Comparison of ENCODE assay signal across 26 cellular contexts in genomic region chr3:156443079-156443478, GRCh38.
A peak's percentile ranks its signal among the peaks of the same experiment; 100 is the strongest.
DNase-seq lines count a peak whose midpoint lies in the region; ATAC-seq, FAIRE-seq and TF ChIP-seq lines count a peak whose summit lies in the region.
"Had no signal": no experiment of that assay in that cellular context is flagged by ENCODE, and none has a peak within 500 bp of the region (broad histone marks: within the 10 kb centered on the region; RNA-seq: fewer than 3 reads in every experiment).

No MANE protein-coding gene starts in this region.

- intact Hi-C loops in right lobe of liver (cut with DNase I), result no loop called here
- intact Hi-C loops in HepG2 (cut with micrococcal nuclease; ENCODE audit: unreplicated experiment), result no loop called here
- intact Hi-C loops in esophagus muscularis mucosa (cut with DNase I), result no loop called here

- TF ChIP-seq CTCF in right lobe of liver (IDR thresholded peaks at IDR 0.05) (no peak), HepG2 (CRISPR knock-in tag; IDR thresholded peaks at IDR 0.05) (no peak), esophagus muscularis mucosa (IDR thresholded peaks at IDR 0.05) (no peak), nephron progenitor cell (IDR thresholded peaks at IDR 0.05) (no peak), MM.1S (IDR thresholded peaks at IDR 0.05; ENCODE audit: low read length) (no peak)

- BruUV-seq in HepG2 (replicated peaks; lab: Mats Ljungman, UMichigan), result no TSS peak

- H3K79me2 ChIP-seq in HepG2 (ENCODE audit: insufficient read depth, low read length) (no peaks in the 10 kb centered on the region), MM.1S (ENCODE audit: low read length) (no peaks in the 10 kb centered on the region)

- DNase-seq in right lobe of liver (no peak), HepG2 (ENCODE audit: low spot score) (no peak), esophagus muscularis mucosa (ENCODE audit: extremely low spot score) (no peak), nephron progenitor cell (no peak), NCI-H2196 treated with DMSO at 0.1 percent for 48 hours (lab: John Stamatoyannopoulos, UW; ENCODE audit: unreplicated experiment) (no peak), HAP-1 (ENCODE audit: low spot score in 2 of 2) (no peak), NCI-H345 (lab: John Stamatoyannopoulos, UW) (no peak), MM.1S (no peak)
- DNase-seq: AML-193; Caco-2; CD4-positive, alpha-beta memory T cell; GF-D8; Karpas-422; MV-4-11; NCI-H1105; NCI-H1436 treated with DMSO at 0.1 percent for 48 hours; NCI-H2029; NCI-H2227 treated with DMSO at 0.1 percent for 48 hours; NCI-H510A; NCI-H69; SHP77 had no signal

- no peak for FAIRE-seq in HepG2 (lab: Jason Lieb, UNC)
- FAIRE-seq: A549, GM12891 had no signal

- H3K4me2 ChIP-seq in HepG2 (ENCODE audit: low read depth, low read length) (no peak overlapping the region), MM.1S (ENCODE audit: low read depth, low read length) (no peak overlapping the region)
- H3K4me2 ChIP-seq: A549; BLaER1 treated with 17β-estradiol and CSF1 and Interleukin-3, amounts not matched to agents 10 nM and 100 nM had no signal

- no peak for TF ChIP-seq EP300 in HepG2 (IDR thresholded peaks at IDR 0.05; ENCODE audit: low read depth in 2 of 2, low read length in 2 of 2)
- no peak for TF ChIP-seq EP300 in HepG2 (CRISPR knock-in tag; IDR thresholded peaks at IDR 0.05; ENCODE audit: borderline replicate concordance)
- no peak for TF ChIP-seq EP300 in esophagus muscularis mucosa (IDR thresholded peaks at IDR 0.05)

- H3K9me3 ChIP-seq in right lobe of liver (no peaks in the 10 kb centered on the region), HepG2 (ENCODE audit: low read length) (no peaks in the 10 kb centered on the region), esophagus muscularis mucosa (no peaks in the 10 kb centered on the region), HAP-1 (no peaks in the 10 kb centered on the region), MM.1S (replicated peaks; ENCODE audit: insufficient read depth, low read length) (no peaks in the 10 kb centered on the region)
- H3K9me3 ChIP-seq: A549; BLaER1 treated with 17β-estradiol and CSF1 and Interleukin-3, amounts not matched to agents 10 nM and 100 nM; Caco-2 had no signal

- peak overlapping the region; percentile 68 for H3K27ac Mint-ChIP-seq in nephron progenitor cell

- H3K4me3 Mint-ChIP-seq in nephron progenitor cell, result no peak overlapping the region
- H3K4me3 Mint-ChIP-seq: CD4-positive, alpha-beta memory T cell had no signal

- in situ Hi-C loops in HepG2 (cut with HindIII; ENCODE audit: extremely low pct_ligation_motif_present, low pct_unique_long_range_greater_than_20kb) (no loop called here), HAP-1 (cut with MboI; ENCODE audit: low sequenced_read_pairs) (no loop called here)

- CTCF ChIA-PET in HepG2 (lab: Yijun Ruan, JAX; ENCODE audit: low intra/inter-chr PET ratio, low total read pairs), result no interaction called here

- H3F3A ChIP-seq in MM.1S (ENCODE audit: insufficient read depth, low read length), result 0 out of 2 replicates have a peak, but pooled peaks cover 6% of the 10 kb centered on the region

- H4K20me1 ChIP-seq in HepG2 (ENCODE audit: insufficient read depth, low read length) (no peaks in the 10 kb centered on the region), MM.1S (ENCODE audit: insufficient read depth, low read length) (no peaks in the 10 kb centered on the region)
- H4K20me1 ChIP-seq: BLaER1 treated with 17β-estradiol and CSF1 and Interleukin-3, amounts not matched to agents 10 nM and 100 nM had no signal

- no peak overlapping the region for H3K4me3 ChIP-seq in right lobe of liver
- H3K4me3 ChIP-seq in HepG2 (replicated peaks in 1 of 3; ENCODE audit: insufficient read depth in 1 of 3, low read depth in 2 of 3, low read length in 3 of 3), result no peak overlapping the region
- no peak overlapping the region for H3K4me3 ChIP-seq in esophagus muscularis mucosa
- H3K4me3 ChIP-seq in HAP-1, result no peak overlapping the region
- H3K4me3 ChIP-seq in MM.1S (ENCODE audit: low read length), result no peak overlapping the region
- H3K4me3 ChIP-seq: A549; BLaER1 treated with 17β-estradiol and CSF1 and Interleukin-3, amounts not matched to agents 10 nM and 100 nM had no signal

- H3K9ac ChIP-seq in HepG2 (ENCODE audit: insufficient read depth, low read depth, low read length) (no peak overlapping the region), MM.1S (ENCODE audit: low read length) (no peak overlapping the region)
- H3K9ac ChIP-seq: BLaER1 treated with 17β-estradiol and CSF1 and Interleukin-3, amounts not matched to agents 10 nM and 100 nM had no signal

- H3K9me2 ChIP-seq in MM.1S (replicated peaks; ENCODE audit: insufficient read depth, low read length), result no peaks in the 10 kb centered on the region

- H3K4me1 ChIP-seq in right lobe of liver (no peaks in the 10 kb centered on the region), HepG2 (ENCODE audit: insufficient read depth, low read length) (no peaks in the 10 kb centered on the region), esophagus muscularis mucosa (peaks cover 10 to 42% (median 31%) of the 10 kb centered on the region in 4 donors), HAP-1 (no peaks in the 10 kb centered on the region), MM.1S (ENCODE audit: low read length) (peaks cover 23% of the 10 kb centered on the region)
- H3K4me1 ChIP-seq: A549, Caco-2 had no signal

- TF ChIP-seq POLR2A in right lobe of liver (IDR thresholded peaks at IDR 0.05), result no peak
- TF ChIP-seq POLR2A in HepG2 (IDR thresholded peaks at IDR 0.05; ENCODE audit: insufficient read depth in 1 of 2, low read depth in 2 of 2, low read length in 2 of 2), result no peak
- no peak for TF ChIP-seq POLR2A in esophagus muscularis mucosa (IDR thresholded peaks at IDR 0.05; ENCODE audit: low read depth)

- ATAC-seq in right lobe of liver, result peak; percentile 54 to 88 (median 74)
- ATAC-seq in HepG2, result no peak
- ATAC-seq: A549, Panc1 had no signal

- H3K27me3 Mint-ChIP-seq in nephron progenitor cell (ENCODE audit: low read depth, poor library complexity), result peaks cover under 1% of the 10 kb centered on the region

- TF ChIP-seq RAD21 in HepG2 (CRISPR knock-in tag; IDR thresholded peaks at IDR 0.05), result no peak

- no peaks in the 10 kb centered on the region for H3K9me3 Mint-ChIP-seq in nephron progenitor cell
- H3K9me3 Mint-ChIP-seq: CD4-positive, alpha-beta memory T cell had no signal

- H3K27me3 ChIP-seq in right lobe of liver, result no peaks in the 10 kb centered on the region
- H3K27me3 ChIP-seq in HepG2 (ENCODE audit: control insufficient read depth in 1 of 2, insufficient read depth in 2 of 2, low read length in 2 of 2), result no peaks in the 10 kb centered on the region
- H3K27me3 ChIP-seq in esophagus muscularis mucosa, result no peaks in the 10 kb centered on the region
- peaks cover 9% of the 10 kb centered on the region for H3K27me3 ChIP-seq in HAP-1 (ENCODE audit: low read depth)
- H3K27me3 ChIP-seq in MM.1S (replicated peaks; ENCODE audit: insufficient read depth, low read length), result no peaks in the 10 kb centered on the region
- H3K27me3 ChIP-seq: BLaER1 treated with 17β-estradiol and CSF1 and Interleukin-3, amounts not matched to agents 10 nM and 100 nM had no signal

- H3K27ac ChIP-seq in right lobe of liver (no peak overlapping the region), HepG2 (ENCODE audit: extremely low read length, insufficient read depth, low read length) (no peak overlapping the region), esophagus muscularis mucosa (replicated peaks in 1 of 4) (peak overlapping the region; percentile 41 to 70 (median 68)), MM.1S (ENCODE audit: low read length) (no peak overlapping the region)
- H3K27ac ChIP-seq: A549; BLaER1 treated with 17β-estradiol and CSF1 and Interleukin-3, amounts not matched to agents 10 nM and 100 nM; RWPE1 had no signal

- POLR2A ChIA-PET in HepG2 (lab: Yijun Ruan, JAX), result no interaction called here

- 68% methylated on average over 5 of the region's 5 CpGs for WGBS in right lobe of liver (ENCODE audit: insufficient coverage, low coverage, low lambda C conversion rate, missing lambda C conversion rate)
- 30% methylated on average over 5 of the region's 5 CpGs for WGBS in HepG2 (ENCODE audit: low lambda C conversion rate)
- WGBS in esophagus muscularis mucosa, result 89% methylated on average over 5 of the region's 5 CpGs

- H3K36me3 ChIP-seq in right lobe of liver, result no peaks in the 10 kb centered on the region
- no peaks in the 10 kb centered on the region for H3K36me3 ChIP-seq in HepG2 (replicated peaks in 1 of 2; ENCODE audit: control insufficient read depth in 1 of 2, insufficient read depth in 2 of 2, low read length in 2 of 2)
- no peaks in the 10 kb centered on the region for H3K36me3 ChIP-seq in esophagus muscularis mucosa
- H3K36me3 ChIP-seq in HAP-1 (replicated peaks), result no peaks in the 10 kb centered on the region
- H3K36me3 ChIP-seq in MM.1S (replicated peaks; ENCODE audit: insufficient read depth, low read length), result no peaks in the 10 kb centered on the region
- H3K36me3 ChIP-seq: BLaER1 treated with 17β-estradiol and CSF1 and Interleukin-3, amounts not matched to agents 10 nM and 100 nM had no signal

- H3K36me3 Mint-ChIP-seq in nephron progenitor cell (ENCODE audit: low read depth), result no peaks in the 10 kb centered on the region
- H3K36me3 Mint-ChIP-seq: CD4-positive, alpha-beta memory T cell had no signal

- peaks cover 13% of the 10 kb centered on the region for H3K4me1 Mint-ChIP-seq in nephron progenitor cell
- H3K4me1 Mint-ChIP-seq: CD4-positive, alpha-beta memory T cell had no signal

- H2AFZ ChIP-seq in HepG2 (ENCODE audit: low read length) (no peak overlapping the region), MM.1S (ENCODE audit: low read length) (no peak overlapping the region)

TF ChIP-seq in HepG2, 621 proteins besides CTCF, POLR2A, EP300 and RAD21 (continues in another document):
- no peak for TF ChIP-seq ZFP82 (CRISPR knock-in tag; IDR thresholded peaks at IDR 0.05; ENCODE audit: borderline replicate concordance)
- TF ChIP-seq POLR2AphosphoS2 (IDR thresholded peaks at IDR 0.05; ENCODE audit: low read depth, low read length), result no peak
- no peak for TF ChIP-seq GRHL1 (CRISPR knock-in tag; conservative IDR thresholded peaks at IDR 0.05)

Comparison
In these comparisons a context has a peak if more than half of its experiments do, and no peak if none do; other contexts are left out.
1. H3K27ac ChIP-seq: peak in esophagus muscularis mucosa (4 of 4); none in right lobe of liver (0 of 3), HepG2 (single experiment) and MM.1S (single experiment).